ENCODE assay signal across 8 cellular contexts in genomic region chr17:3804503-3804931, GRCh38. TPM values are rescaled to one million over a fixed set of nuclear protein-coding genes. Genes with fewer than 3 reads are reported as not detected.
DNase-seq lines count a peak whose midpoint lies in the region; ATAC-seq and TF ChIP-seq lines count a peak whose summit lies in the region.

No MANE protein-coding gene starts in this region.

- H3K4me3 Mint-ChIP-seq in endodermal cell, result no peak overlapping the region

- peak; percentile 46 for ATAC-seq in GM19397 (IDR thresholded peaks at IDR 0.05; ENCODE audit: unreplicated experiment)

- H3K9ac ChIP-seq in endodermal cell (ENCODE audit: extremely low read depth, low read length, poor library complexity, severe bottlenecking), result no peak overlapping the region

- peaks cover 50% of the 10 kb centered on the region for H3K36me3 Mint-ChIP-seq in endodermal cell (ENCODE audit: low read depth)

- no peak overlapping the region for H3K27ac Mint-ChIP-seq in endodermal cell

- no peaks in the 10 kb centered on the region for H3K9me3 Mint-ChIP-seq in endodermal cell

- H3K36me3 ChIP-seq in KOPT-K1 (ENCODE audit: insufficient read depth, low read length), result peaks cover 61% of the 10 kb centered on the region
- peaks cover 27% of the 10 kb centered on the region for H3K36me3 ChIP-seq in endodermal cell (ENCODE audit: control insufficient read depth, insufficient read depth, low read length)

- no peaks in the 10 kb centered on the region for H3K4me1 ChIP-seq in endodermal cell (ENCODE audit: control insufficient read depth, insufficient read depth, low read length)

- no peak for TF ChIP-seq CTCF in endodermal cell (conservative IDR thresholded peaks at IDR 0.05)

- 85 to 89% methylated on average over 6 of the region's 6 CpGs for WGBS in endodermal cell (ENCODE audit: insufficient coverage in 1 of 2, insufficient read length in 1 of 2), 2 experiments

- H3K27me3 ChIP-seq in endodermal cell (ENCODE audit: control insufficient read depth, insufficient read depth, low read length, poor library complexity, severe bottlenecking), result no peaks in the 10 kb centered on the region

- no peaks in the 10 kb centered on the region for H3K4me1 Mint-ChIP-seq in endodermal cell

- DNase-seq in Daoy (ENCODE audit: low read depth), result peak; percentile 57
- peak; percentile 41 for DNase-seq in germinal center (ENCODE audit: low spot score)
- DNase-seq in endodermal cell, result no peak
- no peak for DNase-seq in Ammon's horn (ENCODE audit: low spot score)
- no peak for DNase-seq in RPMI8226
- DNase-seq in NCI-H345 (lab: John Stamatoyannopoulos, UW), result no peak

- no peaks in the 10 kb centered on the region for H3K9me3 ChIP-seq in KOPT-K1 (ENCODE audit: insufficient read depth, low read length, poor library complexity, severe bottlenecking)
- no peaks in the 10 kb centered on the region for H3K9me3 ChIP-seq in endodermal cell (ENCODE audit: control insufficient read depth, low read length)

- H3K27me3 Mint-ChIP-seq in endodermal cell (ENCODE audit: insufficient read depth), result no peaks in the 10 kb centered on the region

- no peak overlapping the region for H3K4me3 ChIP-seq in endodermal cell (ENCODE audit: low read length)

- H3K27ac ChIP-seq in KOPT-K1 (ENCODE audit: low read depth, low read length, poor library complexity, severe bottlenecking), result peak overlapping the region; percentile 62
- H3K27ac ChIP-seq in endodermal cell (ENCODE audit: low read depth, low read length), result no peak overlapping the region

RNA-seq across cellular contexts. Expression of gene ITGAE, which starts 3.5 kb away (rescaled TPM):
- total RNA-seq in Daoy (2014; rRNA removed; shearing (Covaris generic)), result 47.0 and 56.9 TPM in 2 replicates
- total RNA-seq in endodermal cell, result 10 to 100 TPM; 21.8 to 34.3 TPM
- 47.8 TPM for polyA plus RNA-seq in endodermal cell (2013, experiment 1 of 2)
- polyA plus RNA-seq in endodermal cell (2013, experiment 2 of 2), result 49.2 TPM

RNA-seq across cellular contexts. Expression of gene NCBP3, which starts 41.5 kb away (rescaled TPM):
- 18.8 and 30.4 TPM in 2 replicates for total RNA-seq in Daoy (2014; rRNA removed; shearing (Covaris generic))
- total RNA-seq in endodermal cell, result 10 to 100 TPM; 74.5 to 75.9 TPM
- polyA plus RNA-seq in endodermal cell (2013, experiment 1 of 2), result 72.1 TPM
- polyA plus RNA-seq in endodermal cell (2013, experiment 2 of 2), result 66.8 TPM

Comparison
In these comparisons a context has a peak if more than half of its experiments do, and no peak if none do; other contexts are left out.
1. DNase-seq: peak in Daoy (single experiment) and germinal center (single experiment); none in endodermal cell (single experiment), Ammon's horn (single experiment), RPMI8226 (single experiment) and NCI-H345 (single experiment).